ENCODE assay signal across 12 cellular contexts in the genomic region with DNA sequence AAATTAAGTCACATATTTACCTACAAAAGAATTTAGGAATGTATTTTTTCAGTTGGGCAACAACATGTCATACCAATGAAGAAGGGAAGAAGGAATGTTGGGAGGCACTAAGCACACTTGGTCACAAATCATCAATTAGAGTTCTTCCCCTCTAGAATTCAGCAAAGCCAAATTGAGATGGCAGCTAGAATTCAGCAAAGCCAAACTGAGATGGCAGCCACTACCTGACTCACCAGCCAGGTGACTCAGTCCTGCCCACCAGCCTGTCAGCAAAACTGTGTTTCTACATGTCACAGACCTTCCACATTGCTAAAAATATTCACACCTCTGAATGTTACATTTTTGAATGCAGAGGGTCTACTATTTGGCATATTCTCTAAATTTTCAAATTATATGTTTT.
A peak's percentile ranks its signal among the peaks of the same experiment; 100 is the strongest.
DNase-seq lines count a peak whose midpoint lies in the region; ATAC-seq and TF ChIP-seq lines count a peak whose summit lies in the region.
"Had no signal": no experiment of that assay in that cellular context is flagged by ENCODE, and none has a peak within 500 bp of the region (broad histone marks: within the 10 kb centered on the region; RNA-seq: fewer than 3 reads in every experiment).

No MANE protein-coding gene starts in this region.

- no peak overlapping the region for H3K27ac ChIP-seq in HCT116 (ENCODE audit: low read depth, low read length)
- H3K27ac ChIP-seq: gastrocnemius medialis had no signal

- intact Hi-C loops in HCT116 (cut with micrococcal nuclease), result no loop called here

- peak; percentile 44 for ATAC-seq in HCT116
- ATAC-seq: gastrocnemius medialis, natural killer cell had no signal

- peak overlapping the region; percentile 47 for H2AFZ ChIP-seq in HCT116 (ENCODE audit: low read depth, low read length, poor library complexity, severe bottlenecking)

- TF ChIP-seq CTCF in HCT116 (IDR thresholded peaks at IDR 0.05 in 2 of 3, conservative IDR thresholded peaks at IDR 0.05 in 1 of 3; ENCODE audit: borderline replicate concordance in 1 of 3, insufficient read depth in 1 of 3, low read depth in 2 of 3, low read length in 2 of 3) (no peak), fibroblast of pulmonary artery (IDR thresholded peaks at IDR 0.05; ENCODE audit: low read length, missing control alignments) (no peak)

- no peaks in the 10 kb centered on the region for H4K20me1 ChIP-seq in HCT116 (ENCODE audit: insufficient read depth)

- POLR2A ChIA-PET in HCT116 (lab: Charles Lee), result interaction anchor here (1.4 kb wide), 1 partner anchor 62 kb away, joined by 3 read pairs; no protein-coding TSS in a partner anchor

- no peaks in the 10 kb centered on the region for H3K9me3 ChIP-seq in HCT116 (ENCODE audit: control insufficient read depth in 1 of 2, insufficient read depth in 1 of 2, low read depth in 1 of 2, low read length in 2 of 2)
- H3K9me3 ChIP-seq: gastrocnemius medialis had no signal

- no peak overlapping the region for H3K9ac ChIP-seq in HCT116 (ENCODE audit: low read length)

- no peak for DNase-seq in HCT116 (ENCODE audit: low read depth, low spot score)
- DNase-seq in RKO (ENCODE audit: low spot score), result peak; percentile 35
- DNase-seq in fibroblast of pulmonary artery (ENCODE audit: low read depth), result peak; percentile 18
- peak; percentile 4 to 15 for DNase-seq in stimulated activated CD4-positive, alpha-beta T cell treated with anti-CD3 and anti-CD28 coated beads, Interleukin-4, amount 100 ng/mL, for 48 hours (ENCODE audit: low read depth in 2 of 2)
- DNase-seq in amygdala (lab: John Stamatoyannopoulos, UW), result no peak
- DNase-seq in NCI-H2196 (lab: John Stamatoyannopoulos, UW; ENCODE audit: unreplicated experiment), result no peak
- DNase-seq in germinal center (ENCODE audit: low spot score), result no peak
- DNase-seq: gastrocnemius medialis, natural killer cell, SHP77, small intestine, substantia nigra had no signal

- H3K27me3 ChIP-seq in HCT116 (ENCODE audit: insufficient read depth, low read length), result no peaks in the 10 kb centered on the region
- H3K27me3 ChIP-seq: gastrocnemius medialis had no signal

- no peak overlapping the region for H3K4me2 ChIP-seq in HCT116 (ENCODE audit: low read length)

- no peak for TF ChIP-seq POLR2A in HCT116 (IDR thresholded peaks at IDR 0.05; ENCODE audit: borderline replicate concordance, extremely low read depth, insufficient read depth, insufficient read length)

- RAD21 ChIA-PET in HCT116 (lab: Charles Lee; ENCODE audit: low non-redundant PET in 1 of 2, low total read pairs in 2 of 2, uncharacterized antibody in 2 of 2, unreplicated experiment in 2 of 2), result no interaction called here

- H3K4me3 ChIP-seq in HCT116 (replicated peaks in 1 of 2; ENCODE audit: low read depth in 1 of 2, low read length in 2 of 2) (no peak overlapping the region), fibroblast of pulmonary artery (replicated peaks; ENCODE audit: low read depth, low read length) (no peak overlapping the region)
- H3K4me3 ChIP-seq: gastrocnemius medialis had no signal

- no peaks in the 10 kb centered on the region for H3K36me3 ChIP-seq in HCT116 (ENCODE audit: control insufficient read depth in 1 of 2, insufficient read depth in 2 of 2, low read length in 2 of 2)
- H3K36me3 ChIP-seq: gastrocnemius medialis had no signal

- BruUV-seq in HCT116 (replicated peaks; lab: Mats Ljungman, UMichigan), result no TSS peak

- CTCF ChIA-PET in HCT116 (lab: Charles Lee), result interaction anchor here (0.9 kb wide), 1 partner anchor 81 kb away, joined by 4 read pairs; no protein-coding TSS in a partner anchor

- no peaks in the 10 kb centered on the region for H3K9me2 ChIP-seq in HCT116 (ENCODE audit: insufficient read depth)

- peaks cover 0 to 13% of the 10 kb centered on the region in 2 experiments; a peak in 2 of 4 replicates for H3K4me1 ChIP-seq in HCT116 (ENCODE audit: control insufficient read depth in 1 of 2, insufficient read depth in 2 of 2, low read length in 2 of 2)

- no peak for TF ChIP-seq RAD21 in HCT116 (IDR thresholded peaks at IDR 0.05; ENCODE audit: low read depth)

- no peaks in the 10 kb centered on the region for H3K79me2 ChIP-seq in HCT116 (ENCODE audit: insufficient read depth, low read length)

TF ChIP-seq in HCT116, 20 proteins besides CTCF, POLR2A, EP300 and RAD21:
- peak; percentile 35; the same call in 1 of the 2 replicates for TF ChIP-seq CBX3 (IDR thresholded peaks at IDR 0.05; ENCODE audit: low read depth)
- no peak for TF ChIP-seq ZFX (IDR thresholded peaks at IDR 0.05)
- no peak for TF ChIP-seq ELF1 (IDR thresholded peaks at IDR 0.05; ENCODE audit: borderline replicate concordance, low read depth)
- no peak for TF ChIP-seq SRF (IDR thresholded peaks at IDR 0.05; ENCODE audit: low read depth)
- peak; percentile 27; the same call in 1 of the 2 replicates for TF ChIP-seq EGR1 (IDR thresholded peaks at IDR 0.05; ENCODE audit: low read depth)
- no peak for TF ChIP-seq EZH2phosphoT487 (IDR thresholded peaks at IDR 0.05; ENCODE audit: borderline replicate concordance)
- peak; percentile 48 for TF ChIP-seq FOSL1 (IDR thresholded peaks at IDR 0.05; ENCODE audit: low read depth)
- peak; percentile 48; the same call in 1 of the 2 replicates for TF ChIP-seq JUND (IDR thresholded peaks at IDR 0.05)
- no peak for TF ChIP-seq CEBPB (IDR thresholded peaks at IDR 0.05; ENCODE audit: low read depth)
- peak; percentile 56 for TF ChIP-seq YY1 (IDR thresholded peaks at IDR 0.05; ENCODE audit: extremely low read depth, insufficient replicate concordance, low read depth, low read length)
- TF ChIP-seq, protein P1, sequence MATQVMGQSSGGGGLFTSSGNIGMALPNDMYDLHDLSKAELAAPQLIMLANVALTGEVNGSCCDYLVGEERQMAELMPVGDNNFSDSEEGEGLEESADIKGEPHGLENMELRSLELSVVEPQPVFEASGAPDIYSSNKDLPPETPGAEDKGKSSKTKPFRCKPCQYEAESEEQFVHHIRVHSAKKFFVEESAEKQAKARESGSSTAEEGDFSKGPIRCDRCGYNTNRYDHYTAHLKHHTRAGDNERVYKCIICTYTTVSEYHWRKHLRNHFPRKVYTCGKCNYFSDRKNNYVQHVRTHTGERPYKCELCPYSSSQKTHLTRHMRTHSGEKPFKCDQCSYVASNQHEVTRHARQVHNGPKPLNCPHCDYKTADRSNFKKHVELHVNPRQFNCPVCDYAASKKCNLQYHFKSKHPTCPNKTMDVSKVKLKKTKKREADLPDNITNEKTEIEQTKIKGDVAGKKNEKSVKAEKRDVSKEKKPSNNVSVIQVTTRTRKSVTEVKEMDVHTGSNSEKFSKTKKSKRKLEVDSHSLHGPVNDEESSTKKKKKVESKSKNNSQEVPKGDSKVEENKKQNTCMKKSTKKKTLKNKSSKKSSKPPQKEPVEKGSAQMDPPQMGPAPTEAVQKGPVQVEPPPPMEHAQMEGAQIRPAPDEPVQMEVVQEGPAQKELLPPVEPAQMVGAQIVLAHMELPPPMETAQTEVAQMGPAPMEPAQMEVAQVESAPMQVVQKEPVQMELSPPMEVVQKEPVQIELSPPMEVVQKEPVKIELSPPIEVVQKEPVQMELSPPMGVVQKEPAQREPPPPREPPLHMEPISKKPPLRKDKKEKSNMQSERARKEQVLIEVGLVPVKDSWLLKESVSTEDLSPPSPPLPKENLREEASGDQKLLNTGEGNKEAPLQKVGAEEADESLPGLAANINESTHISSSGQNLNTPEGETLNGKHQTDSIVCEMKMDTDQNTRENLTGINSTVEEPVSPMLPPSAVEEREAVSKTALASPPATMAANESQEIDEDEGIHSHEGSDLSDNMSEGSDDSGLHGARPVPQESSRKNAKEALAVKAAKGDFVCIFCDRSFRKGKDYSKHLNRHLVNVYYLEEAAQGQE (IDR thresholded peaks at IDR 0.05; ENCODE audit: low read depth), result no peak

Comparison
In these comparisons a context has a peak if more than half of its experiments do, and no peak if none do; other contexts are left out.
1. DNase-seq: peak in RKO (single experiment), fibroblast of pulmonary artery (single experiment) and stimulated activated CD4-positive, alpha-beta T cell treated with anti-CD3 and anti-CD28 coated beads, Interleukin-4, amount 100 ng/mL, for 48 hours (2 of 2); none in HCT116 (single experiment), amygdala (0 of 56), NCI-H2196 (single experiment) and germinal center (single experiment).